8 cellular contexts compared by ENCODE assay signal in genomic region chr17:2402517-2402916, GRCh38. TPM values are rescaled to one million over a fixed set of nuclear protein-coding genes. Genes with fewer than 3 reads are reported as not detected.
A peak's percentile ranks its signal among the peaks of the same experiment; 100 is the strongest.
DNase-seq lines count a peak whose midpoint lies in the region; ATAC-seq and TF ChIP-seq lines count a peak whose summit lies in the region.

No MANE protein-coding gene starts in this region.

- ATAC-seq in T-helper 17 cell (no peak), HG03565 (IDR thresholded peaks at IDR 0.05; ENCODE audit: unreplicated experiment) (no peak)

- H3K4me1 ChIP-seq in sigmoid colon, result peaks cover 4 to 73% (median 67%) of the 10 kb centered on the region in 4 donors

- intact Hi-C loops in sigmoid colon (cut with DNase I), result no loop called here

- no peaks in the 10 kb centered on the region for H3K9me3 ChIP-seq in T-helper 17 cell (ENCODE audit: control insufficient read depth, low read length, poor library complexity, severe bottlenecking)
- H3K9me3 ChIP-seq in sigmoid colon, result no peaks in the 10 kb centered on the region
- H3K9me3 ChIP-seq in MG63, result no peaks in the 10 kb centered on the region

- no peak for TF ChIP-seq EP300 in sigmoid colon (IDR thresholded peaks at IDR 0.05)

- H3K27me3 Mint-ChIP-seq in T-helper 17 cell, result no peaks in the 10 kb centered on the region

- WGBS in sigmoid colon, 2 donors, result 35 to 57% methylated on average over 15 of the region's 15 CpGs

- peaks cover 42% of the 10 kb centered on the region for H3K4me1 Mint-ChIP-seq in T-helper 17 cell

- H3K36me3 ChIP-seq in sigmoid colon (no peaks in the 10 kb centered on the region), MG63 (no peaks in the 10 kb centered on the region)

- TF ChIP-seq POLR2A in sigmoid colon (IDR thresholded peaks at IDR 0.05), result no peak

- DNase-seq in T-helper 17 cell (no peak), fibroblast of the aortic adventitia (ENCODE audit: low read depth) (no peak), sigmoid colon (peak; percentile 74), DMS79 (lab: John Stamatoyannopoulos, UW) (no peak), DMS153 (lab: John Stamatoyannopoulos, UW) (no peak), MG63 (no peak)

- H3K4me3 ChIP-seq in GM12875 (ENCODE audit: low read depth, low read length) (peak overlapping the region; percentile 48), fibroblast of the aortic adventitia (ENCODE audit: low read depth, low read length) (peak overlapping the region; percentile 57), sigmoid colon (peak overlapping the region; percentile 71 to 94 (median 89)), MG63 (no peak overlapping the region)

- H3K27ac ChIP-seq in sigmoid colon, result peak overlapping the region; percentile 97 to 100 (median 98)

- peak overlapping the region; percentile 97 for H3K27ac Mint-ChIP-seq in T-helper 17 cell

- no peaks in the 10 kb centered on the region for H3K27me3 ChIP-seq in sigmoid colon
- H3K27me3 ChIP-seq in MG63, result no peaks in the 10 kb centered on the region

- TF ChIP-seq CTCF in GM12875 (IDR thresholded peaks at IDR 0.05; ENCODE audit: borderline replicate concordance, insufficient read depth, low read depth, low read length) (no peak), fibroblast of the aortic adventitia (IDR thresholded peaks at IDR 0.05; ENCODE audit: insufficient read depth, low read length) (no peak), sigmoid colon (IDR thresholded peaks at IDR 0.05) (no peak)

- peaks cover 2% of the 10 kb centered on the region for H3K36me3 Mint-ChIP-seq in T-helper 17 cell (ENCODE audit: low read depth)

- H3K4me3 Mint-ChIP-seq in T-helper 17 cell, result peak overlapping the region; percentile 82

RNA-seq across cellular contexts. Expression of gene MNT, which starts 1.7 kb away (rescaled TPM):
- total RNA-seq in T-helper 17 cell (100 to 1,000 TPM in 1 of 2 donors, 10 to 100 TPM in 1; 92.9 to 110 TPM), fibroblast of the aortic adventitia (ENCODE audit: low replicate concordance) (12.2 and 17.7 TPM in 2 replicates), sigmoid colon (10 to 100 TPM in 2 of 4 donors, 1 to 10 TPM in 2; 7.1 to 19.9 (median 11.6) TPM)
- 10 to 100 TPM in 1 of 3 donors, 1 to 10 TPM in 2; 2.1 to 24.1 (median 3.0) TPM for polyA plus RNA-seq in sigmoid colon
- 0.07 and 1.4 TPM in 2 replicates for total RNA-seq in MG63 (2014; rRNA removed; shearing (Covaris generic); ENCODE audit: low replicate concordance)
